14 cellular contexts compared by ENCODE assay signal in the genomic region with DNA sequence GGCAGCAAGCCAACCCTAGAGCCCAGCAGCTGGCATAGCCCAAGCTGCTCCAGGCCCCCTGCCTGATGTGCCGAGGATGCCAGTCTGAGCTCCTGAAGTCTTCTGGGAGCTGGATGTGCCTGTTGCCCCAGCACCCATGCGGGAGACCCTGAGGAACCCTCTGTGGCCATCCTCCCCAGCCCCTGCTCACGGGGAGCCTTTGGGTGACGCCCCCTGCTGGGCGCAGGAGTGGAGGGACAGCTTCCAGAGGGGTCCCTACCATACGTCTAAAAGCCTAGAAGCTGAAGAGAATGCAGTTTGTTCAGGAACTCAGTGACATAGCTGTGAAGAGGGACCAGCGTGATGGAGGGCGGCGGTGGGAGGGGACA. TPM values are rescaled to one million over a fixed set of nuclear protein-coding genes. Genes with fewer than 3 reads are reported as not detected.
DNase-seq lines count a peak whose midpoint lies in the region; ATAC-seq, FAIRE-seq and TF ChIP-seq lines count a peak whose summit lies in the region.
"Had no signal": no experiment of that assay in that cellular context is flagged by ENCODE, and none has a peak within 500 bp of the region (broad histone marks: within the 10 kb centered on the region; RNA-seq: fewer than 3 reads in every experiment).

No MANE protein-coding gene starts in this region.

- H3K36me3 Mint-ChIP-seq in activated naive CD8-positive, alpha-beta T cell treated with anti-CD3 and anti-CD28 coated beads, Interleukin-2, amount 50 U/mL, for 24 hours (ENCODE audit: low read depth) = no peaks in the 10 kb centered on the region
- no peaks in the 10 kb centered on the region for H3K36me3 Mint-ChIP-seq in activated naive CD8-positive, alpha-beta T cell treated with anti-CD3 and anti-CD28 coated beads for 36 hours
- no peaks in the 10 kb centered on the region for H3K36me3 Mint-ChIP-seq in stimulated activated naive B cell treated with anti-CD40 and anti-IgM and Interleukin-4, amounts not matched to agents 10 μg/mL and 1 μg/mL and 100 μg/mL, for 72 hours
- H3K36me3 Mint-ChIP-seq: activated naive CD4-positive, alpha-beta T cell treated with anti-CD3 and anti-CD28 coated beads, Interleukin-2, amount 10 ng/mL, durations not matched to agents 7 days and 5 days had no signal

- peak; percentile 23 for DNase-seq in activated naive CD8-positive, alpha-beta T cell treated with anti-CD3 and anti-CD28 coated beads, Interleukin-2, amount 50 U/mL, for 24 hours
- no peak for DNase-seq in activated naive CD8-positive, alpha-beta T cell treated with anti-CD3 and anti-CD28 coated beads for 36 hours
- DNase-seq in choroid plexus epithelial cell (ENCODE audit: low read depth) = no peak
- DNase-seq in stimulated activated naive B cell treated with anti-CD40 and anti-IgM and Interleukin-4, amounts not matched to agents 10 μg/mL and 1 μg/mL and 100 μg/mL, for 72 hours = no peak
- no peak for DNase-seq in urothelium cell line (ENCODE audit: low spot score)
- DNase-seq: activated naive CD4-positive, alpha-beta T cell treated with anti-CD3 and anti-CD28 coated beads, Interleukin-2, amount 10 ng/mL, durations not matched to agents 7 days and 5 days; C1 segment of cervical spinal cord; ovary; Right ventricle myocardium superior had no signal

- no peaks in the 10 kb centered on the region for H3K4me1 Mint-ChIP-seq in activated naive CD8-positive, alpha-beta T cell treated with anti-CD3 and anti-CD28 coated beads, Interleukin-2, amount 50 U/mL, for 24 hours
- H3K4me1 Mint-ChIP-seq in activated naive CD8-positive, alpha-beta T cell treated with anti-CD3 and anti-CD28 coated beads for 36 hours = no peaks in the 10 kb centered on the region
- H3K4me1 Mint-ChIP-seq in stimulated activated naive B cell treated with anti-CD40 and anti-IgM and Interleukin-4, amounts not matched to agents 10 μg/mL and 1 μg/mL and 100 μg/mL, for 72 hours = no peaks in the 10 kb centered on the region
- H3K4me1 Mint-ChIP-seq: activated naive CD4-positive, alpha-beta T cell treated with anti-CD3 and anti-CD28 coated beads, Interleukin-2, amount 10 ng/mL, durations not matched to agents 7 days and 5 days had no signal

- peaks cover 8% of the 10 kb centered on the region for H3K27me3 Mint-ChIP-seq in activated naive CD8-positive, alpha-beta T cell treated with anti-CD3 and anti-CD28 coated beads, Interleukin-2, amount 50 U/mL, for 24 hours
- H3K27me3 Mint-ChIP-seq in activated naive CD8-positive, alpha-beta T cell treated with anti-CD3 and anti-CD28 coated beads for 36 hours = no peaks in the 10 kb centered on the region
- peaks cover 31 to 35% of the 10 kb centered on the region in 2 donors for H3K27me3 Mint-ChIP-seq in stimulated activated naive B cell treated with anti-CD40 and anti-IgM and Interleukin-4, amounts not matched to agents 10 μg/mL and 1 μg/mL and 100 μg/mL, for 72 hours

- peak; percentile 27; the same call in 1 of the 2 replicates for TF ChIP-seq CTCF in LNCAP (IDR thresholded peaks at IDR 0.05)
- TF ChIP-seq CTCF in choroid plexus epithelial cell (conservative IDR thresholded peaks at IDR 0.05; ENCODE audit: low read depth, low read length) = peak; percentile 21

- FAIRE-seq in urothelium cell line (lab: Jason Lieb, UNC) = no peak
- FAIRE-seq: colon, HTR-8/SVneo had no signal

- H3K4me3 Mint-ChIP-seq in activated naive CD8-positive, alpha-beta T cell treated with anti-CD3 and anti-CD28 coated beads, Interleukin-2, amount 50 U/mL, for 24 hours = no peak overlapping the region
- no peak overlapping the region for H3K4me3 Mint-ChIP-seq in activated naive CD8-positive, alpha-beta T cell treated with anti-CD3 and anti-CD28 coated beads for 36 hours
- no peak overlapping the region for H3K4me3 Mint-ChIP-seq in stimulated activated naive B cell treated with anti-CD40 and anti-IgM and Interleukin-4, amounts not matched to agents 10 μg/mL and 1 μg/mL and 100 μg/mL, for 72 hours
- H3K4me3 Mint-ChIP-seq: activated naive CD4-positive, alpha-beta T cell treated with anti-CD3 and anti-CD28 coated beads, Interleukin-2, amount 10 ng/mL, durations not matched to agents 7 days and 5 days had no signal

- H3K9me3 Mint-ChIP-seq in activated naive CD8-positive, alpha-beta T cell treated with anti-CD3 and anti-CD28 coated beads, Interleukin-2, amount 50 U/mL, for 24 hours = no peaks in the 10 kb centered on the region
- H3K9me3 Mint-ChIP-seq in activated naive CD8-positive, alpha-beta T cell treated with anti-CD3 and anti-CD28 coated beads for 36 hours = no peaks in the 10 kb centered on the region
- no peaks in the 10 kb centered on the region for H3K9me3 Mint-ChIP-seq in stimulated activated naive B cell treated with anti-CD40 and anti-IgM and Interleukin-4, amounts not matched to agents 10 μg/mL and 1 μg/mL and 100 μg/mL, for 72 hours
- H3K9me3 Mint-ChIP-seq: activated naive CD4-positive, alpha-beta T cell treated with anti-CD3 and anti-CD28 coated beads, Interleukin-2, amount 10 ng/mL, durations not matched to agents 7 days and 5 days had no signal

- no peak overlapping the region for H3K27ac Mint-ChIP-seq in activated naive CD8-positive, alpha-beta T cell treated with anti-CD3 and anti-CD28 coated beads, Interleukin-2, amount 50 U/mL, for 24 hours
- no peak overlapping the region for H3K27ac Mint-ChIP-seq in activated naive CD8-positive, alpha-beta T cell treated with anti-CD3 and anti-CD28 coated beads for 36 hours
- no peak overlapping the region for H3K27ac Mint-ChIP-seq in stimulated activated naive B cell treated with anti-CD40 and anti-IgM and Interleukin-4, amounts not matched to agents 10 μg/mL and 1 μg/mL and 100 μg/mL, for 72 hours
- H3K27ac Mint-ChIP-seq: activated naive CD4-positive, alpha-beta T cell treated with anti-CD3 and anti-CD28 coated beads, Interleukin-2, amount 10 ng/mL, durations not matched to agents 7 days and 5 days had no signal

- no peak for ATAC-seq in activated naive CD8-positive, alpha-beta T cell treated with anti-CD3 and anti-CD28 coated beads, Interleukin-2, amount 50 U/mL, for 24 hours
- ATAC-seq in stimulated activated naive B cell treated with anti-CD40 and anti-IgM and Interleukin-4, amounts not matched to agents 10 μg/mL and 1 μg/mL and 100 μg/mL, for 72 hours (replicated peaks) = peak; percentile 14 to 20
- ATAC-seq in HG03565 (IDR thresholded peaks at IDR 0.05; ENCODE audit: unreplicated experiment) (no peak), HG03460 (IDR thresholded peaks at IDR 0.05; ENCODE audit: unreplicated experiment) (no peak)

- no peak overlapping the region for H3K4me3 ChIP-seq in choroid plexus epithelial cell (ENCODE audit: low read depth, low read length)
- H3K4me3 ChIP-seq: ovary had no signal

RNA-seq across cellular contexts. Expression of a gene that starts 33.1 kb away (rescaled TPM):
- total RNA-seq in activated naive CD8-positive, alpha-beta T cell treated with anti-CD3 and anti-CD28 coated beads for 36 hours = 1 to 10 TPM; 7.9 to 9.5 TPM

Comparison
In these comparisons a context has a peak if more than half of its experiments do, and no peak if none do; other contexts are left out.
1. ATAC-seq: peak in stimulated activated naive B cell treated with anti-CD40 and anti-IgM and Interleukin-4, amounts not matched to agents 10 μg/mL and 1 μg/mL and 100 μg/mL, for 72 hours (2 of 2); none in activated naive CD8-positive, alpha-beta T cell treated with anti-CD3 and anti-CD28 coated beads, Interleukin-2, amount 50 U/mL, for 24 hours (single experiment), HG03565 (single experiment) and HG03460 (single experiment).